Comparison of ENCODE assay signal across 37 cellular contexts in the genomic region with DNA sequence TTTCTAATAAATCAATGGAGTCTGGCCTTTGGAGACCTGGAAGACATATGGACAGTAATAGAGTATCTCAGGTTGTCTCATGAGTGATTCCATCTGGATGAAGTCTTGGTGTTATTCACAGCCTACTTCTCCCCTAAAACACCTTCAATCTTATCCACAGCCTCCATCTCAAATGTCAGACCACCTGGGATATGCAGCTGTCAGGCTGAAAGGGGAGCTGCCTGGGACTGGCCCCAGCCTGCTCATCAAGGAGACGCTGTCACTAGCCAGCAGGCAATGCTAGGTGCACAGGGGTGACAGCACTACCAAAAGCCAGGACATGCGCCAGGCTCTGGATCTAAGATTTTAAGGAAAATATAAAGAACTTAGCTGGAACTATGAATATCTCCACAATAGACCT.
A peak's percentile ranks its signal among the peaks of the same experiment; 100 is the strongest.
DNase-seq lines count a peak whose midpoint lies in the region; ATAC-seq and TF ChIP-seq lines count a peak whose summit lies in the region.
"Had no signal": no experiment of that assay in that cellular context is flagged by ENCODE, and none has a peak within 500 bp of the region (broad histone marks: within the 10 kb centered on the region; RNA-seq: fewer than 3 reads in every experiment).

No MANE protein-coding gene starts in this region.

- ATAC-seq in GM19035 (IDR thresholded peaks at IDR 0.05; ENCODE audit: unreplicated experiment) = no peak
- ATAC-seq: CD8-positive, alpha-beta T cell; HCT116; HepG2; naive thymus-derived CD4-positive, alpha-beta T cell; sciatic nerve had no signal

- H3K9me3 Mint-ChIP-seq in activated CD4-positive, alpha-beta T cell treated with anti-CD3 and anti-CD28 coated beads, Interleukin-2, amount 10 ng/mL, durations not matched to agents 24 days and 14 days = no peaks in the 10 kb centered on the region
- H3K9me3 Mint-ChIP-seq: activated T-helper 2 cell treated with anti-CD3 and anti-CD28 coated beads, Interferon-gamma antibody, Interleukin-2, Interleukin-4, amounts not matched to agents 10 μg/mL and 5 μg/mL and 100 μg/mL, durations not matched to agents 14 hours and 24 hours and 36 hours; CD8-positive, alpha-beta T cell; endodermal cell had no signal

- no peak for TF ChIP-seq CTCF in fibroblast of villous mesenchyme (IDR thresholded peaks at IDR 0.05; ENCODE audit: insufficient read depth, low read depth, low read length)

- intact Hi-C loops in activated CD4-positive, alpha-beta T cell treated with anti-CD3 and anti-CD28 coated beads, Interleukin-2, amount 10 ng/mL, durations not matched to agents 24 days and 14 days (cut with micrococcal nuclease) = no loop called here

- no peaks in the 10 kb centered on the region for H3K4me1 Mint-ChIP-seq in activated CD4-positive, alpha-beta T cell treated with anti-CD3 and anti-CD28 coated beads, Interleukin-2, amount 10 ng/mL, durations not matched to agents 24 days and 14 days
- H3K4me1 Mint-ChIP-seq: activated naive CD4-positive, alpha-beta T cell treated with anti-CD3 and anti-CD28 coated beads, Interleukin-2, amount 50 U/mL, for 24 hours; endodermal cell; naive thymus-derived CD4-positive, alpha-beta T cell had no signal

- no peak overlapping the region for H3K4me3 ChIP-seq in fibroblast of villous mesenchyme (ENCODE audit: low read depth, low read length)
- H3K4me3 ChIP-seq: prostate gland, tibial artery had no signal

- H3K27ac Mint-ChIP-seq in activated CD4-positive, alpha-beta T cell treated with anti-CD3 and anti-CD28 coated beads, Interleukin-2, amount 10 ng/mL, durations not matched to agents 24 days and 14 days = no peak overlapping the region
- H3K27ac Mint-ChIP-seq: activated naive CD4-positive, alpha-beta T cell treated with anti-CD3 and anti-CD28 coated beads, Interleukin-2, amount 50 U/mL, for 24 hours; activated T-helper 2 cell treated with anti-CD3 and anti-CD28 coated beads, Interferon-gamma antibody, Interleukin-2, Interleukin-4, amounts not matched to agents 10 μg/mL and 5 μg/mL and 100 μg/mL, durations not matched to agents 14 hours and 24 hours and 36 hours; B cell; brain; CD8-positive, alpha-beta T cell; endodermal cell; naive thymus-derived CD4-positive, alpha-beta T cell had no signal

- no peak overlapping the region for H3K4me3 Mint-ChIP-seq in activated CD4-positive, alpha-beta T cell treated with anti-CD3 and anti-CD28 coated beads, Interleukin-2, amount 10 ng/mL, durations not matched to agents 24 days and 14 days
- H3K4me3 Mint-ChIP-seq: activated naive CD4-positive, alpha-beta T cell treated with anti-CD3 and anti-CD28 coated beads, Interleukin-2, amount 50 U/mL, for 24 hours; B cell; brain; CD8-positive, alpha-beta T cell; endodermal cell; naive thymus-derived CD4-positive, alpha-beta T cell had no signal

- H3K27me3 Mint-ChIP-seq in activated CD4-positive, alpha-beta T cell treated with anti-CD3 and anti-CD28 coated beads, Interleukin-2, amount 10 ng/mL, durations not matched to agents 24 days and 14 days = no peaks in the 10 kb centered on the region
- H3K27me3 Mint-ChIP-seq: activated naive CD4-positive, alpha-beta T cell treated with anti-CD3 and anti-CD28 coated beads, Interleukin-2, amount 50 U/mL, for 24 hours; B cell; brain had no signal

- DNase-seq in D341Med (ENCODE audit: low spot score) (peak; percentile 15), NCI-H1105 treated with DMSO at 0.1 percent for 48 hours (lab: John Stamatoyannopoulos, UW) (peak; percentile 63), NCI-H2171 treated with DMSO at 0.1 percent for 48 hours (lab: John Stamatoyannopoulos, UW) (peak; percentile 99), fibroblast of villous mesenchyme (ENCODE audit: low read depth) (peak; percentile 28), activated gamma-delta T cell treated with Interleukin-2 at 50 U/mL for 16 hours (no peak)
- DNase-seq in activated CD4-positive, alpha-beta T cell treated with anti-CD3 and anti-CD28 coated beads, Interleukin-2, amount 10 ng/mL, durations not matched to agents 24 days and 14 days = no peak
- DNase-seq in stimulated activated CD4-positive, alpha-beta T cell treated with anti-CD3 and anti-CD28 coated beads, Interleukin-4, amount 100 ng/mL, for 24 hours = no peak
- DNase-seq: ACHN; activated CD4-positive, alpha-beta T cell treated with anti-CD3 and anti-CD28 coated beads for 4 hours; activated CD8-positive, alpha-beta memory T cell treated with anti-CD3 and anti-CD28 coated beads for 24 hours; activated T-cell treated with anti-CD3 and anti-CD28 coated beads for 4 hours; amniotic stem cell; CD8-positive, alpha-beta T cell; cerebellar nuclear complex; dermis blood vessel endothelial cell; DMS53; endodermal cell; foreskin fibroblast; Karpas-422; kidney; midbrain; naive thymus-derived CD4-positive, alpha-beta T cell; NCI-H526; occipital lobe; SIG-M5; stimulated activated CD4-positive, alpha-beta T cell treated with anti-CD3 and anti-CD28 coated beads, Interleukin-2, amount 100 ng/mL, for 48 hours; SW 1271; tibial artery had no signal

- no peaks in the 10 kb centered on the region for H3K36me3 Mint-ChIP-seq in activated CD4-positive, alpha-beta T cell treated with anti-CD3 and anti-CD28 coated beads, Interleukin-2, amount 10 ng/mL, durations not matched to agents 24 days and 14 days (ENCODE audit: low read depth)
- H3K36me3 Mint-ChIP-seq: activated naive CD4-positive, alpha-beta T cell treated with anti-CD3 and anti-CD28 coated beads, Interleukin-2, amount 50 U/mL, for 24 hours; brain; CD8-positive, alpha-beta T cell; naive thymus-derived CD4-positive, alpha-beta T cell had no signal

Comparison
In these comparisons a context has a peak if more than half of its experiments do, and no peak if none do; other contexts are left out.
1. DNase-seq: peak in D341Med (single experiment), NCI-H1105 treated with DMSO at 0.1 percent for 48 hours (single experiment), NCI-H2171 treated with DMSO at 0.1 percent for 48 hours (single experiment) and fibroblast of villous mesenchyme (single experiment); none in activated CD4-positive, alpha-beta T cell treated with anti-CD3 and anti-CD28 coated beads, Interleukin-2, amount 10 ng/mL, durations not matched to agents 24 days and 14 days (single experiment), stimulated activated CD4-positive, alpha-beta T cell treated with anti-CD3 and anti-CD28 coated beads, Interleukin-4, amount 100 ng/mL, for 24 hours (single experiment) and activated gamma-delta T cell treated with Interleukin-2 at 50 U/mL for 16 hours (single experiment).